In genomic region chr10:78523453-78523852, GRCh38 we compare ENCODE assay signal across 22 cellular contexts.
"Had no signal": no experiment of that assay in that cellular context is flagged by ENCODE, and none has a peak within 500 bp of the region (broad histone marks: within the 10 kb centered on the region; RNA-seq: fewer than 3 reads in every experiment).

No MANE protein-coding gene starts in this region.

- H3K4me1 ChIP-seq: breast epithelium had no signal

- H3K27ac Mint-ChIP-seq: activated CD4-positive, alpha-beta memory T cell treated with anti-CD3 and anti-CD28 coated beads for 36 hours; activated CD4-positive, alpha-beta T cell treated with anti-CD3 and anti-CD28 coated beads, Interleukin-2, amount 10 ng/mL, durations not matched to agents 7 days and 5 days; activated T-helper 2 cell treated with anti-CD3 and anti-CD28 coated beads, Interferon-gamma antibody, Interleukin-2, Interleukin-4, amounts not matched to agents 10 μg/mL and 5 μg/mL and 100 μg/mL, durations not matched to agents 14 hours and 24 hours and 36 hours had no signal

- H3K4me2 ChIP-seq: KMS-11 had no signal

- H3K36me3 Mint-ChIP-seq: activated CD4-positive, alpha-beta memory T cell treated with anti-CD3 and anti-CD28 coated beads for 36 hours had no signal

- H3K4me3 ChIP-seq: breast epithelium had no signal

- H3K27me3 ChIP-seq: breast epithelium had no signal

- H3K4me3 Mint-ChIP-seq: activated CD4-positive, alpha-beta memory T cell treated with anti-CD3 and anti-CD28 coated beads for 36 hours; activated CD4-positive, alpha-beta T cell treated with anti-CD3 and anti-CD28 coated beads, Interleukin-2, amount 10 ng/mL, durations not matched to agents 7 days and 5 days had no signal

- DNase-seq: activated CD4-positive, alpha-beta memory T cell treated with anti-CD3 and anti-CD28 coated beads for 36 hours; activated CD4-positive, alpha-beta T cell treated with anti-CD3 and anti-CD28 coated beads, Interleukin-2, amount 10 ng/mL, durations not matched to agents 7 days and 5 days; activated CD4-positive, CD25-positive, alpha-beta regulatory T cell; activated CD8-positive, alpha-beta memory T cell treated with anti-CD3 and anti-CD28 coated beads for 24 hours; activated gamma-delta T cell treated with Interleukin-2 at 50 U/mL for 16 hours; activated naive CD4-positive, alpha-beta T cell treated with anti-CD3 and anti-CD28 coated beads, Interleukin-2, amount 50 U/mL, for 16 hours; activated T-cell treated with anti-CD3 and anti-CD28 coated beads, Interleukin-2, amount 50 U/mL, for 48 hours; aorta; caudate nucleus; NCI-H1092; NCI-H1417; NCI-H1930; NCI-H446 treated with DMSO at 0.1 percent for 48 hours; NCI-H524 treated with DMSO at 0.1 percent for 48 hours; NCI-H748 treated with DMSO at 0.1 percent for 48 hours; SHP77 treated with DMSO at 0.1 percent for 48 hours; T-helper 2 cell had no signal

- FAIRE-seq: RCC 7860 had no signal

- H3K36me3 ChIP-seq: breast epithelium had no signal

- H3K27me3 Mint-ChIP-seq: activated CD4-positive, alpha-beta memory T cell treated with anti-CD3 and anti-CD28 coated beads for 36 hours had no signal

- H3K27ac ChIP-seq: breast epithelium, KMS-11, VCaP had no signal

- H3K9me3 Mint-ChIP-seq: activated CD4-positive, alpha-beta memory T cell treated with anti-CD3 and anti-CD28 coated beads for 36 hours; activated CD4-positive, alpha-beta T cell treated with anti-CD3 and anti-CD28 coated beads, Interleukin-2, amount 10 ng/mL, durations not matched to agents 7 days and 5 days; activated T-helper 2 cell treated with anti-CD3 and anti-CD28 coated beads, Interferon-gamma antibody, Interleukin-2, Interleukin-4, amounts not matched to agents 10 μg/mL and 5 μg/mL and 100 μg/mL, durations not matched to agents 14 hours and 24 hours and 36 hours had no signal

- H3K9ac ChIP-seq: KMS-11 had no signal

- H3K9me3 ChIP-seq: breast epithelium had no signal
